15 cellular contexts compared by ENCODE assay signal in genomic region chr2:158477202-158477601, GRCh38. TPM values are rescaled to one million over a fixed set of nuclear protein-coding genes. Genes with fewer than 3 reads are reported as not detected.
DNase-seq lines count a peak whose midpoint lies in the region; ATAC-seq, FAIRE-seq and TF ChIP-seq lines count a peak whose summit lies in the region.
"Had no signal": no experiment of that assay in that cellular context is flagged by ENCODE, and none has a peak within 500 bp of the region (broad histone marks: within the 10 kb centered on the region; RNA-seq: fewer than 3 reads in every experiment).

No MANE protein-coding gene starts in this region.

- H3K36me3 Mint-ChIP-seq in activated naive CD4-positive, alpha-beta T cell treated with anti-CD3 and anti-CD28 coated beads for 36 hours (ENCODE audit: low read depth) = peaks cover 4% of the 10 kb centered on the region
- H3K36me3 Mint-ChIP-seq in activated naive CD4-positive, alpha-beta T cell treated with anti-CD3 and anti-CD28 coated beads, Interleukin-2, amount 50 U/mL, for 72 hours = no peaks in the 10 kb centered on the region
- peaks cover 19% of the 10 kb centered on the region for H3K36me3 Mint-ChIP-seq in osteocyte (ENCODE audit: unreplicated experiment)

- no peak for TF ChIP-seq CTCF in osteocyte (IDR thresholded peaks at IDR 0.05)

- intact Hi-C loops in activated naive CD4-positive, alpha-beta T cell treated with anti-CD3 and anti-CD28 coated beads for 36 hours (cut with micrococcal nuclease) = no loop called here

- H3K27ac Mint-ChIP-seq in activated naive CD4-positive, alpha-beta T cell treated with anti-CD3 and anti-CD28 coated beads for 36 hours = peak overlapping the region; percentile 24
- H3K27ac Mint-ChIP-seq in activated naive CD4-positive, alpha-beta T cell treated with anti-CD3 and anti-CD28 coated beads, Interleukin-2, amount 50 U/mL, for 72 hours = peak overlapping the region; percentile 9 to 42
- H3K27ac Mint-ChIP-seq in osteocyte (ENCODE audit: unreplicated experiment) = peak overlapping the region; percentile 52
- H3K27ac Mint-ChIP-seq: endodermal cell had no signal

- peaks cover 20% of the 10 kb centered on the region for H3K4me1 Mint-ChIP-seq in activated naive CD4-positive, alpha-beta T cell treated with anti-CD3 and anti-CD28 coated beads for 36 hours (ENCODE audit: low read depth)
- peaks cover 40% of the 10 kb centered on the region for H3K4me1 Mint-ChIP-seq in osteocyte (ENCODE audit: unreplicated experiment)

- H3K4me3 Mint-ChIP-seq in activated naive CD4-positive, alpha-beta T cell treated with anti-CD3 and anti-CD28 coated beads for 36 hours = no peak overlapping the region
- no peak overlapping the region for H3K4me3 Mint-ChIP-seq in osteocyte (ENCODE audit: unreplicated experiment)
- H3K4me3 Mint-ChIP-seq: endodermal cell had no signal

- no peaks in the 10 kb centered on the region for H3K27me3 Mint-ChIP-seq in activated naive CD4-positive, alpha-beta T cell treated with anti-CD3 and anti-CD28 coated beads for 36 hours (ENCODE audit: low read depth)
- H3K27me3 Mint-ChIP-seq in osteocyte (ENCODE audit: unreplicated experiment) = no peaks in the 10 kb centered on the region

- peak; percentile 31 for FAIRE-seq in GM19239 (lab: Jason Lieb, UNC)

- no peak for ATAC-seq in activated naive CD4-positive, alpha-beta T cell treated with anti-CD3 and anti-CD28 coated beads, Interleukin-2, amount 50 U/mL, for 72 hours
- no peak for ATAC-seq in HG02588 (IDR thresholded peaks at IDR 0.05; ENCODE audit: unreplicated experiment)
- ATAC-seq: sciatic nerve had no signal

- DNase-seq in activated naive CD4-positive, alpha-beta T cell treated with anti-CD3 and anti-CD28 coated beads for 36 hours = no peak
- DNase-seq in activated naive CD4-positive, alpha-beta T cell treated with Interleukin-2 at 50 U/mL for 16 hours = no peak
- DNase-seq in GM19239 (ENCODE audit: insufficient read length, low spot score) (no peak), osteocyte (ENCODE audit: extremely low spot score, unreplicated experiment) (no peak), amygdala (lab: John Stamatoyannopoulos, UW) (no peak), MV-4-11 (lab: John Stamatoyannopoulos, UW) (no peak)
- DNase-seq in activated naive CD4-positive, alpha-beta T cell treated with anti-CD3 and anti-CD28 coated beads, Interleukin-2, amount 50 U/mL, for 72 hours (ENCODE audit: low spot score in 2 of 2) = no peak
- DNase-seq: adrenal gland, cerebellar nuclear complex, endodermal cell, left cardiac atrium, NCI-H1092, SW 1271 had no signal

- CTCF ChIA-PET in activated naive CD4-positive, alpha-beta T cell treated with anti-CD3 and anti-CD28 coated beads for 36 hours (lab: Charles Lee) = no interaction called here

- peaks cover 3% of the 10 kb centered on the region for H3K9me3 Mint-ChIP-seq in activated naive CD4-positive, alpha-beta T cell treated with anti-CD3 and anti-CD28 coated beads for 36 hours
- no peaks in the 10 kb centered on the region for H3K9me3 Mint-ChIP-seq in activated naive CD4-positive, alpha-beta T cell treated with anti-CD3 and anti-CD28 coated beads, Interleukin-2, amount 50 U/mL, for 72 hours
- peaks cover 10% of the 10 kb centered on the region for H3K9me3 Mint-ChIP-seq in osteocyte (ENCODE audit: unreplicated experiment)

RNA-seq across cellular contexts. Expression of gene PKP4, which starts 20.4 kb away (rescaled TPM):
- 10 to 100 TPM; 52.9 to 57.0 TPM for total RNA-seq in activated naive CD4-positive, alpha-beta T cell treated with anti-CD3 and anti-CD28 coated beads for 36 hours
- total RNA-seq in activated naive CD4-positive, alpha-beta T cell treated with anti-CD3 and anti-CD28 coated beads, Interleukin-2, amount 50 U/mL, for 72 hours = 10 to 100 TPM; 36.3 to 44.8 TPM
- 119 TPM in 2 replicates for total RNA-seq in osteocyte

RNA-seq across cellular contexts. Expression of gene CCDC148, which starts 20.6 kb away (rescaled TPM):
- not detected for total RNA-seq in activated naive CD4-positive, alpha-beta T cell treated with anti-CD3 and anti-CD28 coated beads for 36 hours
- total RNA-seq in activated naive CD4-positive, alpha-beta T cell treated with anti-CD3 and anti-CD28 coated beads, Interleukin-2, amount 50 U/mL, for 72 hours = under 1 TPM in 1 of 2 donors, not detected in 1; 0.08 TPM
- 2.2 and 2.8 TPM in 2 replicates for total RNA-seq in osteocyte
